In genomic region chr18:67347499-67347898, GRCh38 we compare ENCODE assay signal across 5 cellular contexts.
"Had no signal": no experiment of that assay in that cellular context is flagged by ENCODE, and none has a peak within 500 bp of the region (broad histone marks: within the 10 kb centered on the region; RNA-seq: fewer than 3 reads in every experiment).

No MANE protein-coding gene starts in this region.

- H3K4me2 ChIP-seq: GM23338 had no signal

- ATAC-seq: GM23338, HepG2 had no signal

- H2AFZ ChIP-seq: GM23338 had no signal

- DNase-seq: H9, HCEC 1CT had no signal

- H3K27ac ChIP-seq: HL-60 had no signal

- H3K4me3 ChIP-seq: GM23338 had no signal
